In the genomic region with DNA sequence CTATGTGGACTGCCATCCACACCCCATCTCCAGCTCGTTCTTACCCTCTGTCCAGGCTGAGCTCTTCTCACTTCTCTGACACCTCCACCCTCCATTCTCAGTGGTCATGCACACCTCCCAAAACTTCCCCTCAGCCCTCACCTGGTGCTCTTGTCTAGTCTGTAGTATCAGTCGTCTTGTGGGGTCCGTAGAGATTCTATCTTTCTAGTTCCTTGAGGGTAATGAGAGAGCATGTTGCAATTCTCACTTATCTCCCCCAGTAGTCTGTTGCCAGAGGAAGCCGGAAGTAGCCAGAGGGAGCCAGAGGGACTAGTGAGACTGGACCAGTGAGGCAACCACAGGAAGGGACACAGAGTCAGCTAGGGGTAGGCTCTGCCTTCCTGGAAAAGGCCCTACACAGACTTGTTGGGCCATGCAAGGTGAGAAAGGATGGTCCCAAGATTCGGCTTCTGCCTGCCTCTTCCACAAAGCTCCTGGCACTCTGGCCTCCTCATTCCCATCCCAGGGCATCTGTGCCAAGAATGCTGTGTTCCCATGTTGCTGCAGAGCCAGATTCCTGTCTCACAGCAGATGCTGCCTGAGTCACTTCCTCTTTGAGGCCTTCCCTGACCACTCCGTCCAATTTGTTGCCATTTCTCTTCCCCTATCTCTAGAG, we compare ENCODE assay signal across 9 cellular contexts. TPM values are rescaled to one million over a fixed set of nuclear protein-coding genes. Genes with fewer than 3 reads are reported as not detected.
DNase-seq lines count a peak whose midpoint lies in the region; ATAC-seq, FAIRE-seq and TF ChIP-seq lines count a peak whose summit lies in the region.
"Had no signal": no experiment of that assay in that cellular context is flagged by ENCODE, and none has a peak within 500 bp of the region (broad histone marks: within the 10 kb centered on the region; RNA-seq: fewer than 3 reads in every experiment).

No MANE protein-coding gene starts in this region.

- in situ Hi-C loops in G401 (cut with HindIII; ENCODE audit: low sequenced_read_pairs) = no loop called here

- no peak for TF ChIP-seq CTCF in omental fat pad (IDR thresholded peaks at IDR 0.05)

- DNase-seq in G401 (ENCODE audit: low spot score) (peak; percentile 97), NOMO-1 (lab: John Stamatoyannopoulos, UW; ENCODE audit: unreplicated experiment in 2 of 2) (peak; percentile 44 to 56), dermis blood vessel endothelial cell (peak; percentile 87), omental fat pad (ENCODE audit: low spot score) (no peak), frontal cortex (ENCODE audit: low spot score in 2 of 2) (no peak), iPS-NIHi11 (ENCODE audit: low spot score) (no peak), NCI-H2081 treated with DMSO at 0.1 percent for 48 hours (lab: John Stamatoyannopoulos, UW) (no peak)
- DNase-seq: NCI-H2029 had no signal

- peak; percentile 82 for ATAC-seq in omental fat pad (ENCODE audit: low FRiP score)
- ATAC-seq in activated CD4-positive, CD25-positive, alpha-beta regulatory T cell treated with anti-CD3 and anti-CD28 coated beads, Interleukin-2, amount 50 U/mL, for 24 hours = no peak

- no peak for FAIRE-seq in frontal cortex (lab: Jason Lieb, UNC)

RNA-seq across cellular contexts. Expression of a gene that starts 50.6 kb away (rescaled TPM):
- 1.2 and 1.6 TPM in 2 replicates for total RNA-seq in G401 (2014; rRNA removed; shearing (Covaris generic))
- 20.9 and 31.3 TPM in 2 replicates for total RNA-seq in dermis blood vessel endothelial cell
- 10 to 100 TPM in 3 of 4 donors, 1 to 10 TPM in 1; 9.2 to 71.4 (median 41.4) TPM for total RNA-seq in omental fat pad
- 2.0 TPM for total RNA-seq in frontal cortex

Comparison
In these comparisons a context has a peak if more than half of its experiments do, and no peak if none do; other contexts are left out.
1. DNase-seq: peak in G401 (single experiment), NOMO-1 (2 of 2) and dermis blood vessel endothelial cell (single experiment); none in omental fat pad (single experiment), frontal cortex (0 of 2), iPS-NIHi11 (single experiment) and NCI-H2081 treated with DMSO at 0.1 percent for 48 hours (single experiment).